In genomic region chr3:156469456-156469855, GRCh38 we compare ENCODE assay signal across 14 cellular contexts.
DNase-seq lines count a peak whose midpoint lies in the region; ATAC-seq and TF ChIP-seq lines count a peak whose summit lies in the region.
"Had no signal": no experiment of that assay in that cellular context is flagged by ENCODE, and none has a peak within 500 bp of the region (broad histone marks: within the 10 kb centered on the region; RNA-seq: fewer than 3 reads in every experiment).

No MANE protein-coding gene starts in this region.

- TF ChIP-seq EP300 in SK-N-SH (IDR thresholded peaks at IDR 0.05; ENCODE audit: borderline replicate concordance in 1 of 2, low read depth in 1 of 2, low read length in 1 of 2): no peak

- H3K4me2 ChIP-seq in SK-N-SH: no peak overlapping the region
- H3K4me2 ChIP-seq: BLaER1 had no signal

- H2AFZ ChIP-seq in SK-N-SH (ENCODE audit: low read depth): no peak overlapping the region

- H3K4me3 ChIP-seq in SK-N-SH (ENCODE audit: low read depth in 2 of 2, low read length in 1 of 2) (no peak overlapping the region), thyroid gland (replicated peaks in 1 of 3) (no peak overlapping the region)
- H3K4me3 ChIP-seq: BLaER1 had no signal

- DNase-seq in SK-N-SH: no peak
- no peak for DNase-seq in chondrocyte (ENCODE audit: low spot score)
- no peak for DNase-seq in osteocyte (ENCODE audit: extremely low spot score, unreplicated experiment)
- no peak for DNase-seq in thyroid gland
- DNase-seq in activated CD4-positive, CD25-positive, alpha-beta regulatory T cell (lab: John Stamatoyannopoulos, UW): no peak
- DNase-seq in SHP77 (lab: John Stamatoyannopoulos, UW): no peak
- DNase-seq: ACHN; CD8-positive, alpha-beta memory T cell; DMS53; GF-D8; HCEC 1CT; HFFc6 had no signal

- H3K36me3 Mint-ChIP-seq in chondrocyte (ENCODE audit: low read depth): no peaks in the 10 kb centered on the region
- H3K36me3 Mint-ChIP-seq in osteocyte (ENCODE audit: unreplicated experiment): no peaks in the 10 kb centered on the region
- H3K36me3 Mint-ChIP-seq: CD8-positive, alpha-beta memory T cell had no signal

- no peak for TF ChIP-seq POLR2A in thyroid gland (IDR thresholded peaks at IDR 0.05)

- no peaks in the 10 kb centered on the region for H3K9me2 ChIP-seq in SK-N-SH

- no peaks in the 10 kb centered on the region for H3K27me3 Mint-ChIP-seq in chondrocyte (ENCODE audit: low read depth)
- no peaks in the 10 kb centered on the region for H3K27me3 Mint-ChIP-seq in osteocyte (ENCODE audit: unreplicated experiment)

- H3F3A ChIP-seq in SK-N-SH (replicated peaks; ENCODE audit: insufficient read depth): peaks cover 18% of the 10 kb centered on the region

- no peak for TF ChIP-seq RAD21 in SK-N-SH (IDR thresholded peaks at IDR 0.05; ENCODE audit: low read length)

- peaks cover 14 to 45% of the 10 kb centered on the region in 2 experiments for H3K36me3 ChIP-seq in SK-N-SH (replicated peaks in 1 of 2; ENCODE audit: control insufficient read depth in 1 of 2, insufficient read depth in 2 of 2, low read length in 1 of 2)
- H3K36me3 ChIP-seq in thyroid gland: no peaks in the 10 kb centered on the region
- H3K36me3 ChIP-seq: BLaER1 had no signal

- no peak for TF ChIP-seq CTCF in SK-N-SH (IDR thresholded peaks at IDR 0.05)
- TF ChIP-seq CTCF in chondrocyte (IDR thresholded peaks at IDR 0.05): no peak
- TF ChIP-seq CTCF in osteocyte (IDR thresholded peaks at IDR 0.05): no peak
- TF ChIP-seq CTCF in thyroid gland (IDR thresholded peaks at IDR 0.05): no peak

- H3K27me3 ChIP-seq in SK-N-SH (ENCODE audit: insufficient read depth) (no peaks in the 10 kb centered on the region), thyroid gland (no peaks in the 10 kb centered on the region)
- H3K27me3 ChIP-seq: BLaER1 had no signal

- H4K20me1 ChIP-seq in SK-N-SH (ENCODE audit: insufficient read depth): no peaks in the 10 kb centered on the region
- H4K20me1 ChIP-seq: BLaER1 had no signal

- CTCF ChIA-PET in SK-N-SH (lab: Yijun Ruan, JAX): interaction anchor here (0.9 to 3.2 kb wide), 5 partner anchors 20 to 613 kb away, joined by 3 to 12 read pairs (median 4); no protein-coding TSS in a partner anchor

- POLR2A ChIA-PET in SK-N-SH (lab: Yijun Ruan, JAX): no interaction called here

- peak overlapping the region; percentile 10 to 89; a peak in 2 of 4 replicates for H3K27ac ChIP-seq in SK-N-SH (ENCODE audit: low read depth in 2 of 2, low read length in 1 of 2)
- peak overlapping the region; percentile 66 to 79 (median 71) for H3K27ac ChIP-seq in thyroid gland
- H3K27ac ChIP-seq: BLaER1 had no signal

- H3K27ac Mint-ChIP-seq in chondrocyte (ENCODE audit: unreplicated experiment): peak overlapping the region; percentile 68
- H3K27ac Mint-ChIP-seq in osteocyte (ENCODE audit: unreplicated experiment): peak overlapping the region; percentile 41
- H3K27ac Mint-ChIP-seq: CD8-positive, alpha-beta memory T cell; HFFc6 had no signal

- H3K4me1 ChIP-seq in SK-N-SH (ENCODE audit: control insufficient read depth in 1 of 2, insufficient read depth in 2 of 2, low read depth in 1 of 2, low read length in 1 of 2) (peaks cover 0 to 25% of the 10 kb centered on the region in 2 experiments; a peak in 3 of 4 replicates), thyroid gland (peaks cover 41 to 47% of the 10 kb centered on the region in 2 donors)
- H3K4me1 ChIP-seq: BLaER1 had no signal

- H3K4me1 Mint-ChIP-seq in chondrocyte (ENCODE audit: low read depth) (peaks cover 48% of the 10 kb centered on the region), osteocyte (ENCODE audit: unreplicated experiment) (peaks cover 26% of the 10 kb centered on the region)
- H3K4me1 Mint-ChIP-seq: CD8-positive, alpha-beta memory T cell had no signal

- intact Hi-C loops in thyroid gland (cut with DNase I): no loop called here

- ATAC-seq in HG03469 (IDR thresholded peaks at IDR 0.05; ENCODE audit: unreplicated experiment): no peak

- H3K79me2 ChIP-seq in SK-N-SH (ENCODE audit: insufficient read depth): peaks cover 5% of the 10 kb centered on the region; the same call in 1 of the 2 replicates

- H3K4me3 Mint-ChIP-seq in chondrocyte (ENCODE audit: unreplicated experiment): no peak overlapping the region
- H3K4me3 Mint-ChIP-seq in osteocyte (ENCODE audit: unreplicated experiment): no peak overlapping the region
- H3K4me3 Mint-ChIP-seq: CD8-positive, alpha-beta memory T cell; HFFc6 had no signal

- no peak overlapping the region for H3K9ac ChIP-seq in SK-N-SH
- H3K9ac ChIP-seq: BLaER1 had no signal

- H3K9me3 Mint-ChIP-seq in chondrocyte (ENCODE audit: low read depth) (no peaks in the 10 kb centered on the region), osteocyte (ENCODE audit: unreplicated experiment) (no peaks in the 10 kb centered on the region)
- H3K9me3 Mint-ChIP-seq: CD8-positive, alpha-beta memory T cell; HFFc6 had no signal

- H3K9me3 ChIP-seq in SK-N-SH (no peaks in the 10 kb centered on the region), thyroid gland (no peaks in the 10 kb centered on the region)
- H3K9me3 ChIP-seq: BLaER1 had no signal

TF ChIP-seq in SK-N-SH, 30 proteins besides CTCF, POLR2A, EP300 and RAD21:
- TF ChIP-seq GABPA (IDR thresholded peaks at IDR 0.05; ENCODE audit: low read depth) (no peak), EZH2phosphoT487 (IDR thresholded peaks at IDR 0.05; ENCODE audit: borderline replicate concordance, low read depth) (no peak), PBX3 (IDR thresholded peaks at IDR 0.05) (no peak), YY1 (IDR thresholded peaks at IDR 0.05; ENCODE audit: low read depth) (no peak), SIN3A (IDR thresholded peaks at IDR 0.05; ENCODE audit: borderline replicate concordance, low read depth, low read length) (no peak), RCOR1 (IDR thresholded peaks at IDR 0.05; ENCODE audit: low read length) (no peak), TCF12 (IDR thresholded peaks at IDR 0.05) (no peak), CHD2 (IDR thresholded peaks at IDR 0.05; ENCODE audit: low read length, partially characterized antibody) (no peak), FOSL2 (IDR thresholded peaks at IDR 0.05; ENCODE audit: borderline replicate concordance, low read depth) (no peak)
